7 cellular contexts compared by ENCODE assay signal in the genomic region with DNA sequence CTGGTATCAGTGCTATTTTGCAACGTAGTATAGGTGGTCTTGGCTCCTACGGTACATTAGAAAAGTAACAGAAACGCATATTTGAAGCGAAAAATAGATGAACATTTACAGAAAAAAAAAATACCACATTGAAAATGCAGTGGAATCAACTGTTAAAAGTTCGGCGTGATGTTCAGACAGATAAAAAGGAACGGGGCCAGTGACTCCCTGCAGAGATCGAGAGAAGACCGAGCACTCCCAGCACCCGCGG. TPM values are rescaled to one million over a fixed set of nuclear protein-coding genes. Genes with fewer than 3 reads are reported as not detected.
DNase-seq lines count a peak whose midpoint lies in the region; ATAC-seq and TF ChIP-seq lines count a peak whose summit lies in the region.

No MANE protein-coding gene starts in this region.

- no peak for TF ChIP-seq EP300 in stomach (IDR thresholded peaks at IDR 0.05)

- no peaks in the 10 kb centered on the region for H3K9me3 Mint-ChIP-seq in activated naive CD8-positive, alpha-beta T cell treated with anti-CD3 and anti-CD28 coated beads, Interleukin-2, amount 10 ng/mL, durations not matched to agents 7 days and 5 days
- H3K9me3 Mint-ChIP-seq in immature natural killer cell: no peaks in the 10 kb centered on the region

- no peak for TF ChIP-seq CTCF in stomach (IDR thresholded peaks at IDR 0.05)

- H3K4me3 Mint-ChIP-seq in activated naive CD8-positive, alpha-beta T cell treated with anti-CD3 and anti-CD28 coated beads, Interleukin-2, amount 10 ng/mL, durations not matched to agents 7 days and 5 days: peak overlapping the region; percentile 91
- peak overlapping the region; percentile 77 to 93 (median 87) for H3K4me3 Mint-ChIP-seq in immature natural killer cell

- H3K9me3 ChIP-seq in HUES64 (ENCODE audit: insufficient read depth, low read depth, low read length) (no peaks in the 10 kb centered on the region), stomach (no peaks in the 10 kb centered on the region)

- peaks cover 6% of the 10 kb centered on the region for H3K36me3 Mint-ChIP-seq in activated naive CD8-positive, alpha-beta T cell treated with anti-CD3 and anti-CD28 coated beads, Interleukin-2, amount 10 ng/mL, durations not matched to agents 7 days and 5 days
- H3K36me3 Mint-ChIP-seq in immature natural killer cell: peaks cover 5 to 9% (median 7%) of the 10 kb centered on the region in 3 donors

- POLR2A ChIA-PET in activated naive CD8-positive, alpha-beta T cell treated with anti-CD3 and anti-CD28 coated beads, Interleukin-2, amount 10 ng/mL, durations not matched to agents 7 days and 5 days (lab: Charles Lee): interaction anchor here (0.8 to 1.6 kb wide), 11 partner anchors 23 to 756 kb away, joined by 3 to 11 read pairs (median 3); a partner anchor contains a TSS

- no peak for TF ChIP-seq POLR2A in stomach (IDR thresholded peaks at IDR 0.05)

- H3K9ac ChIP-seq in HUES64 (ENCODE audit: low read depth, low read length): peak overlapping the region; percentile 87

- H3K4me1 ChIP-seq in HUES64 (ENCODE audit: insufficient read depth, low read length) (peaks cover 3% of the 10 kb centered on the region; the same call in 1 of the 2 replicates), stomach (peaks cover 22 to 40% (median 36%) of the 10 kb centered on the region in 4 donors)

- H3K4me3 ChIP-seq in HUES64 (ENCODE audit: low read length) (peak overlapping the region; percentile 93), stomach (peak overlapping the region; percentile 65 to 99 (median 84))

- H3K27ac Mint-ChIP-seq in activated naive CD8-positive, alpha-beta T cell treated with anti-CD3 and anti-CD28 coated beads, Interleukin-2, amount 10 ng/mL, durations not matched to agents 7 days and 5 days: peak overlapping the region; percentile 92
- H3K27ac Mint-ChIP-seq in immature natural killer cell: peak overlapping the region; percentile 87 to 99 (median 94)

- H3K4me1 Mint-ChIP-seq in activated naive CD8-positive, alpha-beta T cell treated with anti-CD3 and anti-CD28 coated beads, Interleukin-2, amount 10 ng/mL, durations not matched to agents 7 days and 5 days: peaks cover 18% of the 10 kb centered on the region
- H3K4me1 Mint-ChIP-seq in immature natural killer cell: peaks cover 22 to 38% of the 10 kb centered on the region in 2 donors

- no peak for ATAC-seq in activated naive CD8-positive, alpha-beta T cell treated with anti-CD3 and anti-CD28 coated beads, Interleukin-2, amount 10 ng/mL, durations not matched to agents 7 days and 5 days (ENCODE audit: low read depth)
- ATAC-seq in GM19452 (IDR thresholded peaks at IDR 0.05; ENCODE audit: unreplicated experiment) (no peak), HG03196 (IDR thresholded peaks at IDR 0.05; ENCODE audit: unreplicated experiment) (no peak)

- intact Hi-C loops in stomach (cut with DNase I; ENCODE audit: low total_unique reads): loop anchor here (10.0 kb wide), 1 partner anchor 482 kb away; no protein-coding TSS in a partner anchor

- WGBS in HUES64: 3% methylated on average over 10 of the region's 11 CpGs
- 0 to 1% (median 0%) methylated on average over 11 of the region's 11 CpGs for WGBS in stomach, 5 donors

- H3K27me3 ChIP-seq in HUES64 (ENCODE audit: insufficient read depth, low read length): no peaks in the 10 kb centered on the region
- H3K27me3 ChIP-seq in stomach: no peaks in the 10 kb centered on the region

- H3K27ac ChIP-seq in HUES64 (ENCODE audit: low read depth, low read length) (peak overlapping the region; percentile 79), stomach (peak overlapping the region; percentile 92 to 99 (median 97))

- H3K27me3 Mint-ChIP-seq in activated naive CD8-positive, alpha-beta T cell treated with anti-CD3 and anti-CD28 coated beads, Interleukin-2, amount 10 ng/mL, durations not matched to agents 7 days and 5 days: peaks cover 3% of the 10 kb centered on the region
- H3K27me3 Mint-ChIP-seq in immature natural killer cell (ENCODE audit: low read depth in 3 of 3): peaks cover 6 to 18% (median 11%) of the 10 kb centered on the region in 3 donors

- H3K36me3 ChIP-seq in HUES64 (ENCODE audit: insufficient read depth, low read length) (peaks cover 6% of the 10 kb centered on the region; the same call in 1 of the 2 replicates), stomach (peaks cover 11 to 27% (median 22%) of the 10 kb centered on the region in 4 donors)

- DNase-seq in activated naive CD8-positive, alpha-beta T cell treated with anti-CD3 and anti-CD28 coated beads, Interleukin-2, amount 10 ng/mL, durations not matched to agents 7 days and 5 days: no peak
- DNase-seq in immature natural killer cell (no peak), stomach (no peak)
- DNase-seq in stimulated activated CD4-positive, alpha-beta T cell treated with anti-CD3 and anti-CD28 coated beads, Interleukin-15, amount 100 ng/mL, for 24 hours: no peak

RNA-seq across cellular contexts. Expression of a gene that starts 0.4 kb away (rescaled TPM):
- 10.4 TPM for polyA plus RNA-seq in HUES64 (2013, experiment 1 of 2)
- 11.6 TPM for polyA plus RNA-seq in HUES64 (2013, experiment 2 of 2)
- 10 to 100 TPM in 1 of 2 experiments, 1 to 10 TPM in 1; 9.0 to 10.4 TPM for total RNA-seq in activated naive CD8-positive, alpha-beta T cell treated with anti-CD3 and anti-CD28 coated beads, Interleukin-2, amount 10 ng/mL, durations not matched to agents 7 days and 5 days
- polyA plus RNA-seq in immature natural killer cell: 1 to 10 TPM; 4.0 to 5.0 (median 5.0) TPM
- 10 to 100 TPM in 1 of 5 donors, 1 to 10 TPM in 4; 4.1 to 11.7 (median 4.9) TPM for total RNA-seq in stomach
- 1 to 10 TPM; 1.2 to 7.2 (median 1.5) TPM for polyA plus RNA-seq in stomach

RNA-seq across cellular contexts. Expression of a gene that starts 16.7 kb away (rescaled TPM):
- polyA plus RNA-seq in HUES64 (2013, experiment 1 of 2): 1.3 TPM
- 2.4 TPM for polyA plus RNA-seq in HUES64 (2013, experiment 2 of 2)
- under 1 TPM; 0.25 to 0.34 TPM for total RNA-seq in activated naive CD8-positive, alpha-beta T cell treated with anti-CD3 and anti-CD28 coated beads, Interleukin-2, amount 10 ng/mL, durations not matched to agents 7 days and 5 days
- polyA plus RNA-seq in immature natural killer cell: not detected
- total RNA-seq in stomach: 1 to 10 TPM in 1 of 5 donors, not detected in 4; 2.7 TPM
- polyA plus RNA-seq in stomach: 1 to 10 TPM; 1.4 to 6.4 (median 3.0) TPM

RNA-seq across cellular contexts. Expression of a gene that starts 45.5 kb away (rescaled TPM):
- polyA plus RNA-seq in HUES64 (2013, experiment 1 of 2): 0.15 TPM
- polyA plus RNA-seq in HUES64 (2013, experiment 2 of 2): 0.13 TPM
- not detected for total RNA-seq in activated naive CD8-positive, alpha-beta T cell treated with anti-CD3 and anti-CD28 coated beads, Interleukin-2, amount 10 ng/mL, durations not matched to agents 7 days and 5 days
- polyA plus RNA-seq in immature natural killer cell (not detected), stomach (under 1 TPM in 2 of 3 donors, not detected in 1; 0.20 to 0.31 TPM)
- not detected for total RNA-seq in stomach
